In genomic region chr6:170454512-170455285, GRCh38 we compare ENCODE assay signal across 29 cellular contexts.
DNase-seq lines count a peak whose midpoint lies in the region; ATAC-seq and TF ChIP-seq lines count a peak whose summit lies in the region.
"Had no signal": no experiment of that assay in that cellular context is flagged by ENCODE, and none has a peak within 500 bp of the region (broad histone marks: within the 10 kb centered on the region; RNA-seq: fewer than 3 reads in every experiment).

No MANE protein-coding gene starts in this region.

- H3K4me3 ChIP-seq in upper lobe of right lung: no peak overlapping the region
- H3K4me3 ChIP-seq in transverse colon: no peak overlapping the region
- H3K4me3 ChIP-seq: adrenal gland, esophagus muscularis mucosa, GM12878, mucosa of descending colon, SK-N-MC, skin epidermis, uterus had no signal

- DNase-seq in left ventricle myocardium superior (peak; percentile 66), cardiac septum (ENCODE audit: low spot score) (no peak), NCI-H2107 treated with DMSO at 0.1 percent for 48 hours (lab: John Stamatoyannopoulos, UW; ENCODE audit: unreplicated experiment) (peak; percentile 42), islet precursor cell (peak; percentile 49), upper lobe of right lung (peak; percentile 63), transverse colon (no peak)
- DNase-seq: activated CD4-positive, alpha-beta T cell treated with anti-CD3 and anti-CD28 coated beads, Interleukin-2, amount 50 U/mL, for 4 hours; activated naive CD4-positive, alpha-beta T cell treated with Interleukin-2 at 50 U/mL for 16 hours; adrenal gland; CD4-positive, alpha-beta T cell; dermis blood vessel endothelial cell; foreskin fibroblast; HFFc6; kidney glomerular epithelial cell; mucosa of descending colon; NCI-H1694; NCI-H526; OCI-M1; retina; stimulated activated naive CD4-positive, alpha-beta T cell treated with Interleukin-2 at 50 U/mL for 16 hours; uterus had no signal

- H3K27me3 ChIP-seq in upper lobe of right lung: no peaks in the 10 kb centered on the region
- H3K27me3 ChIP-seq in transverse colon: no peaks in the 10 kb centered on the region
- H3K27me3 ChIP-seq: adrenal gland, esophagus muscularis mucosa, uterus had no signal

- intact Hi-C loops in left ventricle myocardium superior (cut with micrococcal nuclease): no loop called here
- intact Hi-C loops in cardiac septum (cut with DNase I): no loop called here
- intact Hi-C loops in upper lobe of right lung (cut with DNase I): no loop called here
- intact Hi-C loops in transverse colon (cut with DNase I; ENCODE audit: low total_unique reads): no loop called here

- peaks cover 2% of the 10 kb centered on the region for H3K4me1 ChIP-seq in upper lobe of right lung
- H3K4me1 ChIP-seq in transverse colon: peaks cover 0 to 1% (median 0%) of the 10 kb centered on the region in 4 donors
- H3K4me1 ChIP-seq: adrenal gland, parathyroid adenoma, uterus had no signal

- no peaks in the 10 kb centered on the region for H3K9me3 ChIP-seq in upper lobe of right lung
- H3K9me3 ChIP-seq in transverse colon: no peaks in the 10 kb centered on the region
- H3K9me3 ChIP-seq: adrenal gland, esophagus muscularis mucosa, mucosa of descending colon, uterus had no signal

- WGBS in transverse colon (ENCODE audit: low coverage in 1 of 2), 2 donors: 80% methylated on average over 3 to 18 of the region's 18 CpGs

- in situ Hi-C loops in transverse colon (cut with MboI; ENCODE audit: low pct_ligation_motif_present in 1 of 4, low pct_unique_long_range_greater_than_20kb in 1 of 4, low sequenced_read_pairs in 3 of 4): no loop called here

- H3K36me3 ChIP-seq in upper lobe of right lung: no peaks in the 10 kb centered on the region
- no peaks in the 10 kb centered on the region for H3K36me3 ChIP-seq in transverse colon
- H3K36me3 ChIP-seq: adrenal gland, esophagus muscularis mucosa, uterus had no signal

- TF ChIP-seq POLR2A in transverse colon (IDR thresholded peaks at IDR 0.05): no peak

- no peak for TF ChIP-seq EP300 in transverse colon (IDR thresholded peaks at IDR 0.05; ENCODE audit: low read depth)

- H3K27ac ChIP-seq in upper lobe of right lung (no peak overlapping the region), transverse colon (no peak overlapping the region)
- H3K27ac ChIP-seq: adrenal gland, esophagus muscularis mucosa, parathyroid adenoma, SK-N-MC, skin epidermis, uterus had no signal

- TF ChIP-seq CTCF in upper lobe of right lung (IDR thresholded peaks at IDR 0.05): no peak
- TF ChIP-seq CTCF in transverse colon (IDR thresholded peaks at IDR 0.05): no peak

- ATAC-seq in left ventricle myocardium superior: peak; percentile 69
- ATAC-seq in upper lobe of right lung: no peak
- no peak for ATAC-seq in GM18909 (IDR thresholded peaks at IDR 0.05; ENCODE audit: poor library complexity, unreplicated experiment)
- no peak for ATAC-seq in GM18511 (IDR thresholded peaks at IDR 0.05; ENCODE audit: unreplicated experiment)
- ATAC-seq: activated CD4-positive, CD25-positive, alpha-beta regulatory T cell treated with anti-CD3 and anti-CD28 coated beads, Interleukin-2, amount 50 U/mL, for 24 hours; GM12878; mucosa of descending colon had no signal

Comparison
In these comparisons a context has a peak if more than half of its experiments do, and no peak if none do; other contexts are left out.
1. DNase-seq: peak in left ventricle myocardium superior (single experiment), NCI-H2107 treated with DMSO at 0.1 percent for 48 hours (single experiment), islet precursor cell (single experiment) and upper lobe of right lung (single experiment); none in cardiac septum (single experiment) and transverse colon (single experiment).